8 cellular contexts compared by ENCODE assay signal in genomic region chr2:238203104-238203972, GRCh38. TPM values are rescaled to one million over a fixed set of nuclear protein-coding genes. Genes with fewer than 3 reads are reported as not detected.
A peak's percentile ranks its signal among the peaks of the same experiment; 100 is the strongest.
DNase-seq lines count a peak whose midpoint lies in the region; ATAC-seq and TF ChIP-seq lines count a peak whose summit lies in the region.

Gene ILKAP, minus strand, starts transcription at chr2:238203695. Its CDS starts 142 bp downstream, at chr2:238203553.

- H3K27ac ChIP-seq in mammary epithelial cell (ENCODE audit: insufficient read depth, low read depth, low read length), result peak within 1 kb of the TSS; percentile 69

- H3K4me1 ChIP-seq in mammary epithelial cell (ENCODE audit: insufficient read depth, low read length), result peaks cover 13% of the 10 kb centered on the region

- no peaks in the 10 kb centered on the region for H3K9me3 ChIP-seq in mammary epithelial cell (replicated peaks; ENCODE audit: insufficient read depth, low read length)

- no TSS peak for BruUV-seq in mammary epithelial cell (replicated peaks; lab: Mats Ljungman, UMichigan)

- no peaks in the 10 kb centered on the region for H3K27me3 ChIP-seq in mammary epithelial cell (ENCODE audit: insufficient read depth, low read length)

- peak within 1 kb of the TSS; percentile 88 for H3K4me2 ChIP-seq in mammary epithelial cell (ENCODE audit: insufficient read depth, low read depth, low read length)

- ATAC-seq in GM18870 (IDR thresholded peaks at IDR 0.05; ENCODE audit: unreplicated experiment), result peak; percentile 70
- peak; percentile 94 for ATAC-seq in HG03103 (IDR thresholded peaks at IDR 0.05; ENCODE audit: low read depth, unreplicated experiment)

- in situ Hi-C loops in mammary epithelial cell (cut with MboI; ENCODE audit: low sequenced_read_pairs in 2 of 2), result no loop called here

- TF ChIP-seq CTCF in AG04449 (IDR thresholded peaks at IDR 0.05; ENCODE audit: insufficient read depth, low read length, missing control alignments), result no peak
- no peak for TF ChIP-seq CTCF in WI38 (IDR thresholded peaks at IDR 0.05; ENCODE audit: low read depth, low read length)
- no peak for TF ChIP-seq CTCF in mammary epithelial cell (conservative IDR thresholded peaks at IDR 0.05 in 1 of 2, IDR thresholded peaks at IDR 0.05 in 1 of 2; ENCODE audit: extremely low read depth in 1 of 2, insufficient read depth in 1 of 2, low read depth in 1 of 2, low read length in 2 of 2)

- DNase-seq in AG04449 (ENCODE audit: low read depth, low spot score) (no peak), NCI-H2196 treated with DMSO at 0.1 percent for 48 hours (lab: John Stamatoyannopoulos, UW; ENCODE audit: unreplicated experiment) (peak; percentile 78), mammary epithelial cell (peak; percentile 80), iPS-NIHi7 (ENCODE audit: extremely low spot score) (peak; percentile 100), smooth muscle cell of the brain vasculature (ENCODE audit: low read depth, low spot score) (peak; percentile 39)

- peak within 1 kb of the TSS; percentile 97 for H2AFZ ChIP-seq in mammary epithelial cell (ENCODE audit: low read depth, low read length)

- no peaks in the 10 kb centered on the region for H3K36me3 ChIP-seq in mammary epithelial cell (ENCODE audit: insufficient read depth, low read length)

- under 1% methylated on average over 35 of the region's 123 CpGs for WGBS in mammary epithelial cell (ENCODE audit: low coverage, missing lambda C conversion rate)

- H3K4me3 ChIP-seq in AG04449 (ENCODE audit: low read depth, low read length), result peak within 1 kb of the TSS; percentile 76
- H3K4me3 ChIP-seq in WI38 (ENCODE audit: low read depth, low read length), result peak within 1 kb of the TSS; percentile 79
- H3K4me3 ChIP-seq in mammary epithelial cell (replicated peaks in 1 of 3; ENCODE audit: insufficient read depth in 1 of 3, low read depth in 2 of 3, low read length in 3 of 3), result peak within 1 kb of the TSS; percentile 70 to 98 (median 83)

- POLR2A ChIA-PET in AG04449 (lab: Yijun Ruan, JAX), result interaction anchor here (0.7 kb wide), 1 partner anchor 34 kb away, joined by 3 read pairs; no protein-coding TSS in a partner anchor

- H3K9ac ChIP-seq in mammary epithelial cell (ENCODE audit: insufficient read depth, low read length), result peak within 1 kb of the TSS; percentile 95

- no peaks in the 10 kb centered on the region for H4K20me1 ChIP-seq in mammary epithelial cell (ENCODE audit: insufficient read depth, low read length)

- dilution Hi-C loops in mammary epithelial cell (cut with HindIII; ENCODE audit: low sequenced_read_pairs), result no loop called here

- peaks cover 52% of the 10 kb centered on the region for H3K79me2 ChIP-seq in mammary epithelial cell (ENCODE audit: insufficient read depth, low read length)

- CTCF ChIA-PET in AG04449 (lab: Yijun Ruan, JAX) (interaction anchor here (0.9 to 1.2 kb wide), 5 partner anchors 13 to 345 kb away, joined by 3 to 4 read pairs (median 3); no protein-coding TSS in a partner anchor), mammary epithelial cell (lab: Charles Lee; ENCODE audit: low non-redundant PET) (no interaction called here)

- intact Hi-C loops in mammary epithelial cell (cut with micrococcal nuclease), result loop anchor here (2.0 to 5.0 kb wide), 3 partner anchors 23 to 143 kb away; partner anchors contain the start of genes HES6 and SCLY

RNA-seq across cellular contexts. Expression of gene ILKAP, which starts in this region (rescaled TPM):
- 10 to 100 TPM; 16.7 to 52.7 TPM for total RNA-seq in mammary epithelial cell
- 34.1 TPM for polyA plus RNA-seq in mammary epithelial cell
- polyA minus RNA-seq in mammary epithelial cell, result 41.5 TPM
